ENCODE assay signal across 16 cellular contexts in the genomic region with DNA sequence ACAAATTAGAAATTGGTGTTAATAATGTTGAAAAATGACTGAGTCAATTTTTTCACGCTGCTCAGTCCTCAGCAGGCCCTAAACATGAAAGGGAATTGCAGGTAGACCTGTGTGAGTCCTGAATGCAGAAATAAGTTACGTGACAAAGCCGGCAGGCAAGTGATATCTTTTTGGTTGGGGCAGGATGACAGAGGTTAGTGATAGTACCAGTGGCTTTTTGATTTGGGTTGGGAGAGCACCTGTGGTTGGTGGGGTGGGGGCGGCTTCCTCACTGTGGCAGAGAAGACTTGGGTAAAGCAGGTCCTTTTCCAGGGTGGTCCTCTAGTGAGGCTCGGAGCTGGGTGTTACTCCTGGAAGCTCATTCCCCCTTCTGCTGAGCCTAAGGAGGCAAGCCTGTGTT.
DNase-seq lines count a peak whose midpoint lies in the region; ATAC-seq and TF ChIP-seq lines count a peak whose summit lies in the region.
"Had no signal": no experiment of that assay in that cellular context is flagged by ENCODE, and none has a peak within 500 bp of the region (broad histone marks: within the 10 kb centered on the region; RNA-seq: fewer than 3 reads in every experiment).

No MANE protein-coding gene starts in this region.

- CTCF ChIA-PET in activated CD8-positive, alpha-beta T cell treated with anti-CD3 and anti-CD28 coated beads, Interleukin-2, amount 10 ng/mL, durations not matched to agents 7 days and 5 days (lab: Charles Lee): no interaction called here

- H3K4me1 Mint-ChIP-seq in activated naive CD8-positive, alpha-beta T cell treated with anti-CD3 and anti-CD28 coated beads, Interleukin-2, amount 10 ng/mL, durations not matched to agents 7 days and 5 days: peaks cover 15% of the 10 kb centered on the region
- H3K4me1 Mint-ChIP-seq in activated naive CD8-positive, alpha-beta T cell treated with anti-CD3 and anti-CD28 coated beads for 36 hours: peaks cover 8% of the 10 kb centered on the region
- peaks cover 20% of the 10 kb centered on the region for H3K4me1 Mint-ChIP-seq in activated CD8-positive, alpha-beta T cell treated with anti-CD3 and anti-CD28 coated beads, Interleukin-2, amount 10 ng/mL, durations not matched to agents 7 days and 5 days (ENCODE audit: low read depth)

- WGBS in neuronal stem cell (ENCODE audit: extremely low coverage in 2 of 2, insufficient read length in 2 of 2, insufficient replicate concordance in 1 of 2), 2 donors: no CpG with 5 or more reads among the region's 5 CpGs

- peak overlapping the region; percentile 30 for H3K18ac ChIP-seq in neuronal stem cell (ENCODE audit: low read length)

- H4K8ac ChIP-seq in neuronal stem cell (ENCODE audit: low read depth, low read length): no peak overlapping the region

- H3K23ac ChIP-seq in neuronal stem cell (ENCODE audit: low read depth, low read length, poor library complexity): no peak overlapping the region

- H3K4ac ChIP-seq in neuronal stem cell (ENCODE audit: low read length): no peak overlapping the region

- peaks cover 16% of the 10 kb centered on the region for H3K9me3 Mint-ChIP-seq in activated naive CD8-positive, alpha-beta T cell treated with anti-CD3 and anti-CD28 coated beads, Interleukin-2, amount 10 ng/mL, durations not matched to agents 7 days and 5 days
- peaks cover 18% of the 10 kb centered on the region for H3K9me3 Mint-ChIP-seq in activated naive CD8-positive, alpha-beta T cell treated with anti-CD3 and anti-CD28 coated beads for 36 hours
- peaks cover 7% of the 10 kb centered on the region for H3K9me3 Mint-ChIP-seq in activated CD8-positive, alpha-beta T cell treated with anti-CD3 and anti-CD28 coated beads, Interleukin-2, amount 10 ng/mL, durations not matched to agents 7 days and 5 days (ENCODE audit: insufficient read depth)

- no peak overlapping the region for H3K27ac ChIP-seq in neuronal stem cell (replicated peaks; ENCODE audit: low read length)
- H3K27ac ChIP-seq: BLaER1, GM23248 had no signal

- no peaks in the 10 kb centered on the region for H3K27me3 ChIP-seq in neuronal stem cell (ENCODE audit: control insufficient read depth in 3 of 3, insufficient read depth in 3 of 3, low read depth in 1 of 3, low read length in 3 of 3)
- H3K27me3 ChIP-seq: BLaER1 had no signal

- DNase-seq in activated naive CD8-positive, alpha-beta T cell treated with anti-CD3 and anti-CD28 coated beads, Interleukin-2, amount 10 ng/mL, durations not matched to agents 7 days and 5 days: peak; percentile 19
- DNase-seq in activated naive CD8-positive, alpha-beta T cell treated with anti-CD3 and anti-CD28 coated beads for 36 hours: no peak
- peak; percentile 23 for DNase-seq in activated CD8-positive, alpha-beta T cell treated with anti-CD3 and anti-CD28 coated beads, Interleukin-2, amount 10 ng/mL, durations not matched to agents 7 days and 5 days
- DNase-seq in neuronal stem cell (ENCODE audit: low spot score) (no peak), HUDEP-2 (lab: John Stamatoyannopoulos, UW; ENCODE audit: unreplicated experiment in 76 of 76) (no peak), foreskin fibroblast (no peak)
- DNase-seq: 8988T; AML-193; Caco-2; CD8-positive, alpha-beta memory T cell; GF-D8; H7 had no signal

- no peak overlapping the region for H3K4me3 ChIP-seq in neuronal stem cell (ENCODE audit: low read length in 2 of 2)
- H3K4me3 ChIP-seq in foreskin fibroblast (ENCODE audit: low read depth in 1 of 2, low read length in 2 of 2): no peak overlapping the region
- H3K4me3 ChIP-seq: BLaER1, GM23248, K562 had no signal

- no peak overlapping the region for H2AK5ac ChIP-seq in neuronal stem cell (ENCODE audit: low read depth, low read length)

- H3K9ac ChIP-seq in neuronal stem cell (ENCODE audit: low read depth, low read length, poor library complexity): no peak overlapping the region
- H3K9ac ChIP-seq: BLaER1, GM23248 had no signal

- H3K4me2 ChIP-seq in neuronal stem cell (ENCODE audit: insufficient read depth, low read length, poor library complexity, severe bottlenecking): no peak overlapping the region
- H3K4me2 ChIP-seq: BLaER1 had no signal

- H3K27ac Mint-ChIP-seq in activated naive CD8-positive, alpha-beta T cell treated with anti-CD3 and anti-CD28 coated beads, Interleukin-2, amount 10 ng/mL, durations not matched to agents 7 days and 5 days: no peak overlapping the region
- H3K27ac Mint-ChIP-seq in activated naive CD8-positive, alpha-beta T cell treated with anti-CD3 and anti-CD28 coated beads for 36 hours: no peak overlapping the region
- peak overlapping the region; percentile 28 for H3K27ac Mint-ChIP-seq in activated CD8-positive, alpha-beta T cell treated with anti-CD3 and anti-CD28 coated beads, Interleukin-2, amount 10 ng/mL, durations not matched to agents 7 days and 5 days
- H3K27ac Mint-ChIP-seq: CD8-positive, alpha-beta memory T cell had no signal

- no peak overlapping the region for H3K14ac ChIP-seq in neuronal stem cell (ENCODE audit: low read length)

- peaks cover 0 to 2% of the 10 kb centered on the region in 2 donors for H3K36me3 ChIP-seq in neuronal stem cell (replicated peaks in 1 of 2; ENCODE audit: control insufficient read depth in 2 of 2, insufficient read depth in 2 of 2, low read length in 2 of 2)
- H3K36me3 ChIP-seq: BLaER1 had no signal

- TF ChIP-seq CTCF in foreskin fibroblast (IDR thresholded peaks at IDR 0.05; ENCODE audit: low read depth, low read length): no peak

- peaks cover 7% of the 10 kb centered on the region for H3K27me3 Mint-ChIP-seq in activated naive CD8-positive, alpha-beta T cell treated with anti-CD3 and anti-CD28 coated beads, Interleukin-2, amount 10 ng/mL, durations not matched to agents 7 days and 5 days
- H3K27me3 Mint-ChIP-seq in activated naive CD8-positive, alpha-beta T cell treated with anti-CD3 and anti-CD28 coated beads for 36 hours: peaks cover 20% of the 10 kb centered on the region
- H3K27me3 Mint-ChIP-seq in activated CD8-positive, alpha-beta T cell treated with anti-CD3 and anti-CD28 coated beads, Interleukin-2, amount 10 ng/mL, durations not matched to agents 7 days and 5 days (ENCODE audit: low read depth): peaks cover 2% of the 10 kb centered on the region

- peaks cover 9% of the 10 kb centered on the region for H3K36me3 Mint-ChIP-seq in activated naive CD8-positive, alpha-beta T cell treated with anti-CD3 and anti-CD28 coated beads, Interleukin-2, amount 10 ng/mL, durations not matched to agents 7 days and 5 days
- peaks cover 8% of the 10 kb centered on the region for H3K36me3 Mint-ChIP-seq in activated naive CD8-positive, alpha-beta T cell treated with anti-CD3 and anti-CD28 coated beads for 36 hours
- H3K36me3 Mint-ChIP-seq in activated CD8-positive, alpha-beta T cell treated with anti-CD3 and anti-CD28 coated beads, Interleukin-2, amount 10 ng/mL, durations not matched to agents 7 days and 5 days (ENCODE audit: low read depth): peaks cover 5% of the 10 kb centered on the region

- no peak overlapping the region for H2BK15ac ChIP-seq in neuronal stem cell (ENCODE audit: low read length)

- no peak overlapping the region for H2BK120ac ChIP-seq in neuronal stem cell (ENCODE audit: low read depth, low read length)

- no peak overlapping the region for H4K91ac ChIP-seq in neuronal stem cell (ENCODE audit: low read depth, low read length, poor library complexity)

- ATAC-seq in activated naive CD8-positive, alpha-beta T cell treated with anti-CD3 and anti-CD28 coated beads, Interleukin-2, amount 10 ng/mL, durations not matched to agents 7 days and 5 days (ENCODE audit: low read depth): peak; percentile 52
- ATAC-seq in activated CD8-positive, alpha-beta T cell treated with anti-CD3 and anti-CD28 coated beads, Interleukin-2, amount 10 ng/mL, durations not matched to agents 7 days and 5 days: peak; percentile 33
- ATAC-seq in GM21576 (IDR thresholded peaks at IDR 0.05; ENCODE audit: unreplicated experiment): no peak
- ATAC-seq: K562 had no signal

- H3K4me3 Mint-ChIP-seq in activated naive CD8-positive, alpha-beta T cell treated with anti-CD3 and anti-CD28 coated beads, Interleukin-2, amount 10 ng/mL, durations not matched to agents 7 days and 5 days: peak overlapping the region; percentile 9
- H3K4me3 Mint-ChIP-seq in activated naive CD8-positive, alpha-beta T cell treated with anti-CD3 and anti-CD28 coated beads for 36 hours: no peak overlapping the region
- no peak overlapping the region for H3K4me3 Mint-ChIP-seq in activated CD8-positive, alpha-beta T cell treated with anti-CD3 and anti-CD28 coated beads, Interleukin-2, amount 10 ng/mL, durations not matched to agents 7 days and 5 days
- H3K4me3 Mint-ChIP-seq: CD8-positive, alpha-beta memory T cell had no signal

- no peak overlapping the region for H2AFZ ChIP-seq in neuronal stem cell (ENCODE audit: low read length)
- H2AFZ ChIP-seq: GM23248 had no signal

- no peaks in the 10 kb centered on the region for H3K79me1 ChIP-seq in neuronal stem cell (ENCODE audit: low read depth, low read length)

- H3K9me3 ChIP-seq in neuronal stem cell (replicated peaks in 1 of 2; ENCODE audit: control insufficient read depth in 2 of 2, insufficient read depth in 1 of 2, low read depth in 1 of 2, low read length in 2 of 2): peaks cover 3 to 7% of the 10 kb centered on the region in 2 donors

- POLR2A ChIA-PET in activated naive CD8-positive, alpha-beta T cell treated with anti-CD3 and anti-CD28 coated beads, Interleukin-2, amount 10 ng/mL, durations not matched to agents 7 days and 5 days (lab: Charles Lee): interaction anchor here (0.8 kb wide), 1 partner anchor 24 kb away, joined by 3 read pairs; no protein-coding TSS in a partner anchor
- POLR2A ChIA-PET in activated CD8-positive, alpha-beta T cell treated with anti-CD3 and anti-CD28 coated beads, Interleukin-2, amount 10 ng/mL, durations not matched to agents 7 days and 5 days (lab: Charles Lee): no interaction called here

- H3K4me1 ChIP-seq in neuronal stem cell (ENCODE audit: control insufficient read depth in 2 of 2, insufficient read depth in 1 of 2, low read depth in 1 of 2, low read length in 2 of 2): no peaks in the 10 kb centered on the region
- H3K4me1 ChIP-seq: BLaER1, Caco-2 had no signal

- no peak overlapping the region for H2BK5ac ChIP-seq in neuronal stem cell (ENCODE audit: low read length)

- no peak overlapping the region for H2BK12ac ChIP-seq in neuronal stem cell (ENCODE audit: low read length)

Comparison
In these comparisons a context has a peak if more than half of its experiments do, and no peak if none do; other contexts are left out.
1. DNase-seq: peak in activated naive CD8-positive, alpha-beta T cell treated with anti-CD3 and anti-CD28 coated beads, Interleukin-2, amount 10 ng/mL, durations not matched to agents 7 days and 5 days (single experiment) and activated CD8-positive, alpha-beta T cell treated with anti-CD3 and anti-CD28 coated beads, Interleukin-2, amount 10 ng/mL, durations not matched to agents 7 days and 5 days (single experiment); none in activated naive CD8-positive, alpha-beta T cell treated with anti-CD3 and anti-CD28 coated beads for 36 hours (single experiment), neuronal stem cell (single experiment), HUDEP-2 (0 of 76) and foreskin fibroblast (0 of 2).